13 cellular contexts compared by ENCODE assay signal in the genomic region with DNA sequence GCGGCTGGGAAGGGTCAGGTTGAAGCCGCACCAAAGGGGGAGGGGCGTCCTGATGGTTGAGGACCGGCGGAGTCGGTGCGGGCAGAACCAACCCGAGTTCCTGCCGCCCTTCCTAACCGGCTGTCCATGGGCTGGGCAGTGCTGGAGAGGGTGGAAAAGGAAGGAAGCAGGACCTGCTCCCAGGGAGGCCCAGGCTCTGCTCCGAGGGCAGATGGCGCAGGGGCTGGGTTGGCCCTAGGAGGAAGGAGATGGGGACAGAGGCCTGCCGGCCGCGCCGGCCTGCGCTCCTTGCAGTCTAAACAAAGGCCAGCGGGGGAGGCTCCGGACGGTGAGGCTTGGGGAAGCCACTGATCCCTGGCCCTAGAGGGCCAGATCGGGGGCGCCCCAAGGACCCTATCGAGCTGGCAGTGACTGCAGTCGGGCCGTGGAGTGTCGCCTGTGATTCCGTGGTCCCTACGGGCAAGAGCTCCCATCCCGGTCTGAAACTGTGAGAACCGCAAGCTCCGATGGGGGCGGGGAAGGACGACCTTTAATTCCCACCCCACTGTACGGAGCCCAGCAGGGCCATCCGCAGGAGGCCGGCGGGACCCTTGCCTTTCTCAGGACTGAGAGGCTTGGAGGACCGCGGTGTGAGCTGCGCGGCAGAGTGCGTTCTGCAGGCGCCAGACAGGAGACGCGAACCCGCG. TPM values are rescaled to one million over a fixed set of nuclear protein-coding genes. Genes with fewer than 3 reads are reported as not detected.
DNase-seq lines count a peak whose midpoint lies in the region; ATAC-seq and TF ChIP-seq lines count a peak whose summit lies in the region.
"Had no signal": no experiment of that assay in that cellular context is flagged by ENCODE, and none has a peak within 500 bp of the region (broad histone marks: within the 10 kb centered on the region; RNA-seq: fewer than 3 reads in every experiment).

No MANE protein-coding gene starts in this region.

- no peak overlapping the region for H3K27ac Mint-ChIP-seq in central memory CD8-positive, alpha-beta T cell (ENCODE audit: low read depth)
- no peak overlapping the region for H3K27ac Mint-ChIP-seq in natural killer cell

- no peak overlapping the region for H2AFZ ChIP-seq in MM.1S (ENCODE audit: low read length)

- H3K4me1 ChIP-seq in ES-I3 (ENCODE audit: insufficient read depth, low read length) (peaks cover 7% of the 10 kb centered on the region; the same call in 1 of the 2 replicates), MM.1S (ENCODE audit: low read length) (no peaks in the 10 kb centered on the region)

- peaks cover 17% of the 10 kb centered on the region for H3K4me1 Mint-ChIP-seq in central memory CD8-positive, alpha-beta T cell
- peaks cover 0 to 19% of the 10 kb centered on the region in 2 donors for H3K4me1 Mint-ChIP-seq in natural killer cell

- no peaks in the 10 kb centered on the region for H3K9me3 ChIP-seq in ES-I3 (ENCODE audit: control insufficient read depth, insufficient read depth, low read length)
- no peaks in the 10 kb centered on the region for H3K9me3 ChIP-seq in MM.1S (replicated peaks; ENCODE audit: insufficient read depth, low read length)
- H3K9me3 ChIP-seq: upper lobe of left lung had no signal

- intact Hi-C loops in natural killer cell (cut with micrococcal nuclease): no loop called here

- no peaks in the 10 kb centered on the region for H3F3A ChIP-seq in MM.1S (ENCODE audit: insufficient read depth, low read length)

- TF ChIP-seq CTCF in natural killer cell (IDR thresholded peaks at IDR 0.05) (no peak), MM.1S (IDR thresholded peaks at IDR 0.05; ENCODE audit: low read length) (no peak)

- H3K4me3 Mint-ChIP-seq in central memory CD8-positive, alpha-beta T cell: peak overlapping the region; percentile 43
- H3K4me3 Mint-ChIP-seq in natural killer cell: peak overlapping the region; percentile 55

- no peak overlapping the region for H3K4me3 ChIP-seq in MM.1S (ENCODE audit: low read length)

- H3K36me3 ChIP-seq in ES-I3 (ENCODE audit: insufficient read depth, low read length) (no peaks in the 10 kb centered on the region), MM.1S (replicated peaks; ENCODE audit: insufficient read depth, low read length) (no peaks in the 10 kb centered on the region)
- H3K36me3 ChIP-seq: cardiac muscle cell, upper lobe of left lung had no signal

- DNase-seq in NCI-H146 (lab: John Stamatoyannopoulos, UW) (peak; percentile 34), NCI-H146 treated with DMSO at 0.1 percent for 48 hours (lab: John Stamatoyannopoulos, UW; ENCODE audit: unreplicated experiment) (no peak), natural killer cell (no peak), MM.1S (no peak)
- no peak for DNase-seq in central memory CD8-positive, alpha-beta T cell (ENCODE audit: low spot score in 2 of 2)
- DNase-seq: ACHN, NCI-H2081, small intestine had no signal

- H3K9me2 ChIP-seq in MM.1S (replicated peaks; ENCODE audit: insufficient read depth, low read length): no peaks in the 10 kb centered on the region

- no peaks in the 10 kb centered on the region for H4K20me1 ChIP-seq in MM.1S (ENCODE audit: insufficient read depth, low read length)

- ATAC-seq in central memory CD8-positive, alpha-beta T cell (replicated peaks; ENCODE audit: extremely low read depth, poor library complexity, severe bottlenecking): no peak
- ATAC-seq in natural killer cell (no peak), HG02798 (IDR thresholded peaks at IDR 0.05; ENCODE audit: poor library complexity, unreplicated experiment) (no peak), GM19328 (IDR thresholded peaks at IDR 0.05; ENCODE audit: unreplicated experiment) (no peak)

- peak overlapping the region; percentile 57; the same call in 1 of the 2 replicates for H3K9ac ChIP-seq in ES-I3 (ENCODE audit: low read depth, low read length)
- H3K9ac ChIP-seq in MM.1S (ENCODE audit: low read length): no peak overlapping the region

- no peaks in the 10 kb centered on the region for H3K79me2 ChIP-seq in MM.1S (ENCODE audit: low read length)

- no peak overlapping the region for H3K4me2 ChIP-seq in MM.1S (ENCODE audit: low read depth, low read length)

- no peak overlapping the region for H3K27ac ChIP-seq in MM.1S (ENCODE audit: low read length)
- H3K27ac ChIP-seq: cardiac muscle cell, upper lobe of left lung had no signal

- no peaks in the 10 kb centered on the region for H3K36me3 Mint-ChIP-seq in central memory CD8-positive, alpha-beta T cell (ENCODE audit: insufficient read depth)
- H3K36me3 Mint-ChIP-seq in natural killer cell: no peaks in the 10 kb centered on the region

- peaks cover 57% of the 10 kb centered on the region for H3K27me3 Mint-ChIP-seq in central memory CD8-positive, alpha-beta T cell
- H3K27me3 Mint-ChIP-seq in natural killer cell (ENCODE audit: low read depth in 2 of 2): peaks cover 25 to 37% of the 10 kb centered on the region in 2 donors

- H3K27me3 ChIP-seq in MM.1S (replicated peaks; ENCODE audit: insufficient read depth, low read length): peaks cover 87% of the 10 kb centered on the region

- no peaks in the 10 kb centered on the region for H3K9me3 Mint-ChIP-seq in central memory CD8-positive, alpha-beta T cell
- H3K9me3 Mint-ChIP-seq in natural killer cell: no peaks in the 10 kb centered on the region

RNA-seq across cellular contexts. Expression of a gene that starts 39.3 kb away (rescaled TPM):
- 10 to 100 TPM; 39.1 to 43.1 (median 41.0) TPM for total RNA-seq in natural killer cell

RNA-seq across cellular contexts. Expression of a gene that starts 59.1 kb away (rescaled TPM):
- not detected for total RNA-seq in natural killer cell
